ENCODE assay signal across 10 cellular contexts in the genomic region with DNA sequence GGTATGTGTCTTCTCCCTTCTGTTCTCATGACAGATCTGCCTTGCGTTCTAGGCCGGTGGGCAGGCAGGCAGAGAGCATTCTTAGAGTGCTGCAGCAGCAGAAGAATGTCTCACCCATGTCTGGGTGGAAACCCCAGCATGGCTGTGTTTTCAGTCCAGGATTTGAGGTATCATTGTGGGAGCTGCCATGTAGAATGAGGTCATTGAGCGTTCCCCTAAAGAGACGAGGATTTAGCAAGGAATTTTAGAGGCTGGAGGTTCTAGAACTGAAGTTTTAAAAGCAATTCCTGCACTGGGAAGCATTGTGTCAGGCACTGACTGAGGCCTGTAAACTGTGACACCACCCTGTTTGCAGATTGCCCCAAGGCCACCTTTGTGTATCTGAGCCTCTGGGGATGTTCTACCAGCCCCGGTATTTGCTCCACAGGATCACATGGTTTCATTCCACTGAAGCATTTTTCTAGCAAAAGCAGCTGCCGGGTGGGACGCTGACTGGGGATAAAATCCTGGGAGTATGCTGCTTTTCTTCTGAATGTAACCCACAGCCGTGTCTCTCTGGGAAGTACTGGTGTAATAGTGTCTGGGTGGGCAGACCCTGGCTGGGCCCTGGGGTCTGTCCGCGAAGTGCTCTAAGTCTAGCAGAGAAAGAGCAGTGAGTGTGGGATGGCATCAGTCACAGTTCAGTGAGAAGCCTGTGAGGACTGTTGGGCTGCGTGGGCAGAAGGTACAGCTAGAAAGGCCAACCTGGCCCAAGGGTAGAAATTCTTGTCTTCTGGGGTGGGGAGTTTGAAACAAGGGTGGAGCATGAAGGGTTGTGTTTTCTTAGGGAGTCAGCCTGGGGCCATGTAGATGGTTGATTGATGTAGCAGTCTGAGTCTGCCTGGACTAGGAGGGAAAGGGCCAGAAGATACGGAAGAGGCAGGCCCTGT. TPM values are rescaled to one million over a fixed set of nuclear protein-coding genes. Genes with fewer than 3 reads are reported as not detected.
DNase-seq lines count a peak whose midpoint lies in the region; ATAC-seq and TF ChIP-seq lines count a peak whose summit lies in the region.
"Had no signal": no experiment of that assay in that cellular context is flagged by ENCODE, and none has a peak within 500 bp of the region (broad histone marks: within the 10 kb centered on the region; RNA-seq: fewer than 3 reads in every experiment).

No MANE protein-coding gene starts in this region.

- peaks cover 91% of the 10 kb centered on the region for H3K36me3 Mint-ChIP-seq in activated T-cell treated with anti-CD3 and anti-CD28 coated beads, Interleukin-2, amount 50 U/mL, for 24 hours (ENCODE audit: low read depth)

- H3K4me1 Mint-ChIP-seq in activated T-cell treated with anti-CD3 and anti-CD28 coated beads, Interleukin-2, amount 50 U/mL, for 24 hours (ENCODE audit: low read depth): no peaks in the 10 kb centered on the region

- H3K9me3 Mint-ChIP-seq in activated T-cell treated with anti-CD3 and anti-CD28 coated beads, Interleukin-2, amount 50 U/mL, for 24 hours: no peaks in the 10 kb centered on the region

- peak overlapping the region; percentile 17 for H3K27ac ChIP-seq in substantia nigra (ENCODE audit: low read depth, low read length, poor library complexity, severe bottlenecking)
- H3K27ac ChIP-seq: neutrophil, SJSA1 had no signal

- ATAC-seq in GM21367 (IDR thresholded peaks at IDR 0.05; ENCODE audit: unreplicated experiment) (no peak), GM21786 (IDR thresholded peaks at IDR 0.05; ENCODE audit: unreplicated experiment) (no peak)
- ATAC-seq: activated CD8-positive, alpha-beta T cell treated with anti-CD3 and anti-CD28 coated beads, Interleukin-2, amount 10 ng/mL, durations not matched to agents 7 days and 5 days had no signal

- DNase-seq in activated T-cell treated with anti-CD3 and anti-CD28 coated beads, Interleukin-2, amount 50 U/mL, for 24 hours: no peak
- no peak for DNase-seq in activated T-cell treated with anti-CD3 and anti-CD28 coated beads, Interleukin-2, amount 50 U/mL, for 1 hour
- DNase-seq in fibroblast of villous mesenchyme (ENCODE audit: low read depth) (peak; percentile 50), substantia nigra (lab: John Stamatoyannopoulos, UW) (no peak)
- DNase-seq: activated CD8-positive, alpha-beta T cell treated with anti-CD3 and anti-CD28 coated beads, Interleukin-2, amount 10 ng/mL, durations not matched to agents 7 days and 5 days; KG1 had no signal

- no peak for TF ChIP-seq CTCF in fibroblast of villous mesenchyme (IDR thresholded peaks at IDR 0.05; ENCODE audit: insufficient read depth, low read depth, low read length)

- no peak overlapping the region for H3K4me3 ChIP-seq in fibroblast of villous mesenchyme (ENCODE audit: low read depth, low read length)
- H3K4me3 ChIP-seq: SJSA1 had no signal

- no peaks in the 10 kb centered on the region for H3K27me3 Mint-ChIP-seq in activated T-cell treated with anti-CD3 and anti-CD28 coated beads, Interleukin-2, amount 50 U/mL, for 24 hours

- peak overlapping the region; percentile 81 for H3K27ac Mint-ChIP-seq in activated T-cell treated with anti-CD3 and anti-CD28 coated beads, Interleukin-2, amount 50 U/mL, for 24 hours
- H3K27ac Mint-ChIP-seq: activated CD8-positive, alpha-beta T cell treated with anti-CD3 and anti-CD28 coated beads, Interleukin-2, amount 10 ng/mL, durations not matched to agents 7 days and 5 days had no signal

- H3K4me3 Mint-ChIP-seq in activated T-cell treated with anti-CD3 and anti-CD28 coated beads, Interleukin-2, amount 50 U/mL, for 24 hours: no peak overlapping the region
- H3K4me3 Mint-ChIP-seq: activated CD8-positive, alpha-beta T cell treated with anti-CD3 and anti-CD28 coated beads, Interleukin-2, amount 10 ng/mL, durations not matched to agents 7 days and 5 days had no signal

RNA-seq across cellular contexts. Expression of a gene that starts 30.2 kb away (rescaled TPM):
- total RNA-seq in fibroblast of villous mesenchyme: 41.9 and 62.6 TPM in 2 replicates

RNA-seq across cellular contexts. Expression of a gene that starts 33.3 kb away (rescaled TPM):
- total RNA-seq in fibroblast of villous mesenchyme: 6.1 and 6.9 TPM in 2 replicates

RNA-seq across cellular contexts. Expression of a gene that starts 41.0 kb away (rescaled TPM):
- total RNA-seq in fibroblast of villous mesenchyme: 67.0 and 78.2 TPM in 2 replicates

RNA-seq across cellular contexts. Expression of a gene that starts 46.1 kb away (rescaled TPM):
- 8.4 and 11.7 TPM in 2 replicates for total RNA-seq in fibroblast of villous mesenchyme

RNA-seq across cellular contexts. Expression of a gene that starts 50.7 kb away (rescaled TPM):
- 46.7 and 52.2 TPM in 2 replicates for total RNA-seq in fibroblast of villous mesenchyme
